7 cellular contexts compared by ENCODE assay signal in genomic region chr2:232634319-232635150, GRCh38. TPM values are rescaled to one million over a fixed set of nuclear protein-coding genes. Genes with fewer than 3 reads are reported as not detected.
A peak's percentile ranks its signal among the peaks of the same experiment; 100 is the strongest.
DNase-seq lines count a peak whose midpoint lies in the region; ATAC-seq, FAIRE-seq and TF ChIP-seq lines count a peak whose summit lies in the region.

No MANE protein-coding gene starts in this region.

- ATAC-seq in stimulated activated naive B cell treated with anti-CD40 and anti-IgM and Interleukin-4, amounts not matched to agents 10 μg/mL and 1 μg/mL and 100 μg/mL, for 72 hours (replicated peaks): no peak
- ATAC-seq in GM21717 (IDR thresholded peaks at IDR 0.05; ENCODE audit: unreplicated experiment): no peak

- WGBS in HUES64: 6% methylated on average over 50 of the region's 50 CpGs

- H3K4me1 ChIP-seq in HUES64 (ENCODE audit: insufficient read depth, low read length) (peaks cover 5% of the 10 kb centered on the region; the same call in 1 of the 2 replicates), kidney (ENCODE audit: control insufficient read depth in 1 of 2, insufficient read depth in 1 of 2, low read depth in 1 of 2, low read length in 2 of 2) (peaks cover 16 to 21% of the 10 kb centered on the region in 2 donors)

- peak overlapping the region; percentile 76 for H3K4me3 ChIP-seq in HUES64 (ENCODE audit: low read length)
- peak overlapping the region; percentile 63 to 72 for H3K4me3 ChIP-seq in kidney (ENCODE audit: low read length in 2 of 2)

- no peak for TF ChIP-seq CTCF in kidney (IDR thresholded peaks at IDR 0.05; ENCODE audit: borderline replicate concordance, extremely low read depth, insufficient read depth)

- no peak for FAIRE-seq in kidney (lab: Jason Lieb, UNC)

- peaks cover 36 to 73% of the 10 kb centered on the region in 2 donors for H3K27me3 Mint-ChIP-seq in stimulated activated naive B cell treated with anti-CD40 and anti-IgM and Interleukin-4, amounts not matched to agents 10 μg/mL and 1 μg/mL and 100 μg/mL, for 72 hours

- H3K27ac Mint-ChIP-seq in stimulated activated naive B cell treated with anti-CD40 and anti-IgM and Interleukin-4, amounts not matched to agents 10 μg/mL and 1 μg/mL and 100 μg/mL, for 72 hours: no peak overlapping the region

- H3K9me3 ChIP-seq in HUES64 (ENCODE audit: insufficient read depth, low read depth, low read length): no peaks in the 10 kb centered on the region
- H3K9me3 ChIP-seq in kidney (ENCODE audit: control insufficient read depth in 1 of 2, low read length in 2 of 2): no peaks in the 10 kb centered on the region

- DNase-seq in astrocyte of the hippocampus (ENCODE audit: low read depth, low spot score) (peak; percentile 53), kidney (no peak), NCI-H446 (lab: John Stamatoyannopoulos, UW) (no peak), cortex of kidney (lab: John Stamatoyannopoulos, UW) (no peak)
- DNase-seq in stimulated activated naive B cell treated with anti-CD40 and anti-IgM and Interleukin-4, amounts not matched to agents 10 μg/mL and 1 μg/mL and 100 μg/mL, for 72 hours: no peak

- H3K4me3 Mint-ChIP-seq in stimulated activated naive B cell treated with anti-CD40 and anti-IgM and Interleukin-4, amounts not matched to agents 10 μg/mL and 1 μg/mL and 100 μg/mL, for 72 hours: peak overlapping the region; percentile 36 to 52

- H3K9me3 Mint-ChIP-seq in stimulated activated naive B cell treated with anti-CD40 and anti-IgM and Interleukin-4, amounts not matched to agents 10 μg/mL and 1 μg/mL and 100 μg/mL, for 72 hours: no peaks in the 10 kb centered on the region

- intact Hi-C loops in kidney (cut with DNase I): no loop called here

- peaks cover 68% of the 10 kb centered on the region for H3K27me3 ChIP-seq in HUES64 (ENCODE audit: insufficient read depth, low read length)

- H3K4me1 Mint-ChIP-seq in stimulated activated naive B cell treated with anti-CD40 and anti-IgM and Interleukin-4, amounts not matched to agents 10 μg/mL and 1 μg/mL and 100 μg/mL, for 72 hours: peaks cover 3 to 6% of the 10 kb centered on the region in 2 donors

- H3K27ac ChIP-seq in HUES64 (ENCODE audit: low read depth, low read length): no peak overlapping the region
- H3K27ac ChIP-seq in kidney (ENCODE audit: low read depth in 2 of 2, low read length in 2 of 2): peak overlapping the region; percentile 92

- H3K36me3 Mint-ChIP-seq in stimulated activated naive B cell treated with anti-CD40 and anti-IgM and Interleukin-4, amounts not matched to agents 10 μg/mL and 1 μg/mL and 100 μg/mL, for 72 hours: no peaks in the 10 kb centered on the region

- H3K9ac ChIP-seq in HUES64 (ENCODE audit: low read depth, low read length) (no peak overlapping the region), kidney (ENCODE audit: low read length in 2 of 2) (peak overlapping the region; percentile 73 to 76)

- no peaks in the 10 kb centered on the region for H3K36me3 ChIP-seq in HUES64 (ENCODE audit: insufficient read depth, low read length)
- H3K36me3 ChIP-seq in kidney (ENCODE audit: control insufficient read depth in 1 of 2, insufficient read depth in 2 of 2, low read length in 2 of 2): peaks cover 0 to 4% of the 10 kb centered on the region in 2 donors

RNA-seq across cellular contexts. Expression of gene EFHD1, which starts 1.1 kb away (rescaled TPM):
- polyA plus RNA-seq in HUES64 (2013, experiment 1 of 2): 2.6 TPM
- 3.9 TPM for polyA plus RNA-seq in HUES64 (2013, experiment 2 of 2)
- 129 TPM for total RNA-seq in kidney
- polyA plus RNA-seq in kidney (ENCODE audit: insufficient read depth, low read depth, low replicate concordance): 280 TPM
